In genomic region chr19:23249911-23250649, GRCh38 we compare ENCODE assay signal across 8 cellular contexts. TPM values are rescaled to one million over a fixed set of nuclear protein-coding genes. Genes with fewer than 3 reads are reported as not detected.
A peak's percentile ranks its signal among the peaks of the same experiment; 100 is the strongest.
DNase-seq lines count a peak whose midpoint lies in the region; ATAC-seq and TF ChIP-seq lines count a peak whose summit lies in the region.

ZNF724 (minus strand) TSS chr19:23250394; CDS start chr19:23250242, 152 bp downstream.

- peak; percentile 99 for ATAC-seq in SK-N-SH treated with all-trans-retinoic acid at 6 μM for 48 hours

- H3K36me3 Mint-ChIP-seq in activated naive CD4-positive, alpha-beta T cell treated with anti-CD3 and anti-CD28 coated beads, Interleukin-2, amount 50 U/mL, for 24 hours: peaks cover 3% of the 10 kb centered on the region

- peaks cover 19% of the 10 kb centered on the region for H3K4me1 Mint-ChIP-seq in activated naive CD4-positive, alpha-beta T cell treated with anti-CD3 and anti-CD28 coated beads, Interleukin-2, amount 50 U/mL, for 24 hours

- no peak for TF ChIP-seq CTCF in HFF-Myc (IDR thresholded peaks at IDR 0.05; ENCODE audit: low read depth, low read length, missing control alignments)

- DNase-seq in GM04503 (ENCODE audit: low read depth) (peak; percentile 92), HFF-Myc (ENCODE audit: extremely low read depth, low read depth) (peak; percentile 96), NCI-H1092 treated with DMSO at 0.1 percent for 48 hours (lab: John Stamatoyannopoulos, UW) (peak; percentile 93), glomerular visceral epithelial cell (ENCODE audit: extremely low spot score) (peak; percentile 97), occipital lobe (lab: John Stamatoyannopoulos, UW) (peak; percentile 94)

- H3K27ac Mint-ChIP-seq in activated naive CD4-positive, alpha-beta T cell treated with anti-CD3 and anti-CD28 coated beads, Interleukin-2, amount 50 U/mL, for 24 hours: peak within 1 kb of the TSS; percentile 90

- peak within 1 kb of the TSS; percentile 71 for H3K4me3 ChIP-seq in HFF-Myc (replicated peaks; ENCODE audit: low read depth, low read length)

- no peaks in the 10 kb centered on the region for H3K9me3 Mint-ChIP-seq in activated naive CD4-positive, alpha-beta T cell treated with anti-CD3 and anti-CD28 coated beads, Interleukin-2, amount 50 U/mL, for 24 hours

- peak within 1 kb of the TSS; percentile 98 for H3K4me3 Mint-ChIP-seq in activated naive CD4-positive, alpha-beta T cell treated with anti-CD3 and anti-CD28 coated beads, Interleukin-2, amount 50 U/mL, for 24 hours

- H3K27me3 Mint-ChIP-seq in activated naive CD4-positive, alpha-beta T cell treated with anti-CD3 and anti-CD28 coated beads, Interleukin-2, amount 50 U/mL, for 24 hours: no peaks in the 10 kb centered on the region

- no peak within 1 kb of the TSS for H3K27ac ChIP-seq in temporal lobe (ENCODE audit: low read depth, low read length)

TF ChIP-seq in SK-N-SH treated with all-trans-retinoic acid at 6 μM for 48 hours, 23 proteins besides CTCF, POLR2A, EP300 and RAD21:
- TF ChIP-seq ISL1 (CRISPR knock-in tag; IDR thresholded peaks at IDR 0.05): no peak
- TF ChIP-seq ESRRG (CRISPR knock-in tag; IDR thresholded peaks at IDR 0.05): no peak
- TF ChIP-seq TOX (CRISPR knock-in tag; IDR thresholded peaks at IDR 0.05; ENCODE audit: borderline replicate concordance): no peak
- no peak for TF ChIP-seq GLIS3 (CRISPR knock-in tag; IDR thresholded peaks at IDR 0.05)
- no peak for TF ChIP-seq ZNF70 (CRISPR knock-in tag; IDR thresholded peaks at IDR 0.05)
- no peak for TF ChIP-seq ARNTL (CRISPR knock-in tag; IDR thresholded peaks at IDR 0.05; ENCODE audit: borderline replicate concordance, low read depth)
- TF ChIP-seq TSHZ2 (CRISPR knock-in tag; IDR thresholded peaks at IDR 0.05): no peak
- no peak for TF ChIP-seq PATZ1 (CRISPR knock-in tag; IDR thresholded peaks at IDR 0.05; ENCODE audit: borderline replicate concordance)
- TF ChIP-seq POU6F1 (CRISPR knock-in tag; IDR thresholded peaks at IDR 0.05; ENCODE audit: borderline replicate concordance, low read depth): no peak
- no peak for TF ChIP-seq ZFP3 (CRISPR knock-in tag; IDR thresholded peaks at IDR 0.05)
- no peak for TF ChIP-seq CREB5 (CRISPR knock-in tag; IDR thresholded peaks at IDR 0.05; ENCODE audit: low read depth)
- no peak for TF ChIP-seq ZFP30 (CRISPR knock-in tag; IDR thresholded peaks at IDR 0.05)
- no peak for TF ChIP-seq CSRNP3 (CRISPR knock-in tag; IDR thresholded peaks at IDR 0.05)

RNA-seq across cellular contexts. Expression of gene ZNF724, which starts in this region (rescaled TPM):
- 24.8 TPM for total RNA-seq in occipital lobe
- total RNA-seq in temporal lobe: 10.6 TPM
